11 cellular contexts compared by ENCODE assay signal in the genomic region with DNA sequence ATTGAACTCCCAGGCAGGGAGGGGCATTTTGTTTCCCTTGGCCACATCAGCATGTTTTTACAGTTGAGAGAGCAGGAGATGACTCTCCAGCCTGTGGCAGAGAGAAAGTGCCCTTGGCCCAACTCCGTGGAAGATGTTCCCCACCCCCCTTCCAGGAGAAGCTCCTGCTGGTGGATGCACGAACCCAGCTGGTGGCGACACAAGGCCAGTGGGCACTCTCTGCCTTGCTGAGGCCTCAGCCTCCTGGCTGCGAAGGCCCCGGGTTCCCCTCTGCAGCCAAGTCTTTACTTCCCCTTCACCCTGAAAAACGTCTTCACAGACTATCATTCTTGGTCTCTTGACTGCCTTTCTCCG.
A peak's percentile ranks its signal among the peaks of the same experiment; 100 is the strongest.
DNase-seq lines count a peak whose midpoint lies in the region; ATAC-seq and TF ChIP-seq lines count a peak whose summit lies in the region.
"Had no signal": no experiment of that assay in that cellular context is flagged by ENCODE, and none has a peak within 500 bp of the region (broad histone marks: within the 10 kb centered on the region; RNA-seq: fewer than 3 reads in every experiment).

No MANE protein-coding gene starts in this region.

- H3K4me1 Mint-ChIP-seq in central memory CD8-positive, alpha-beta T cell: no peaks in the 10 kb centered on the region
- no peaks in the 10 kb centered on the region for H3K4me1 Mint-ChIP-seq in activated CD4-positive, alpha-beta memory T cell treated with anti-CD3 and anti-CD28 coated beads for 36 hours (ENCODE audit: low read depth)

- H3K4me3 ChIP-seq in left lung (no peak overlapping the region), aorta (ENCODE audit: low read length in 2 of 2) (no peak overlapping the region), esophagus muscularis mucosa (no peak overlapping the region)
- H3K4me3 ChIP-seq: uterus had no signal

- H3K9me3 Mint-ChIP-seq in central memory CD8-positive, alpha-beta T cell: no peaks in the 10 kb centered on the region
- no peaks in the 10 kb centered on the region for H3K9me3 Mint-ChIP-seq in activated CD4-positive, alpha-beta memory T cell treated with anti-CD3 and anti-CD28 coated beads for 36 hours

- no peak for TF ChIP-seq EP300 in esophagus muscularis mucosa (IDR thresholded peaks at IDR 0.05)

- H3K27ac Mint-ChIP-seq in central memory CD8-positive, alpha-beta T cell (ENCODE audit: low read depth): peak overlapping the region; percentile 27
- no peak overlapping the region for H3K27ac Mint-ChIP-seq in activated CD4-positive, alpha-beta memory T cell treated with anti-CD3 and anti-CD28 coated beads for 36 hours

- H3K4me1 ChIP-seq in left lung (peaks cover 0 to 35% of the 10 kb centered on the region in 2 donors), aorta (ENCODE audit: control insufficient read depth in 1 of 2, insufficient read depth in 2 of 2, low read length in 2 of 2) (peaks cover 0 to 8% of the 10 kb centered on the region in 2 donors), esophagus muscularis mucosa (peaks cover 13 to 25% (median 19%) of the 10 kb centered on the region in 4 donors)
- H3K4me1 ChIP-seq: uterus had no signal

- H3K9me3 ChIP-seq in left lung (no peaks in the 10 kb centered on the region), aorta (ENCODE audit: control insufficient read depth, low read length) (no peaks in the 10 kb centered on the region), esophagus muscularis mucosa (no peaks in the 10 kb centered on the region)
- H3K9me3 ChIP-seq: uterus had no signal

- DNase-seq in M059J (ENCODE audit: low read depth) (peak; percentile 58), left lung (peak in 1 of 2 donors; percentile 84), aorta (peak; percentile 69 to 76), esophagus muscularis mucosa (ENCODE audit: extremely low spot score) (no peak), NCI-H345 (lab: John Stamatoyannopoulos, UW) (no peak)
- DNase-seq in central memory CD8-positive, alpha-beta T cell (ENCODE audit: low spot score in 2 of 2): no peak
- no peak for DNase-seq in activated CD4-positive, alpha-beta memory T cell treated with anti-CD3 and anti-CD28 coated beads for 36 hours
- DNase-seq: activated CD8-positive, alpha-beta memory T cell treated with anti-CD3 and anti-CD28 coated beads, Interleukin-2, amount 50 U/mL, for 48 hours; brain microvascular endothelial cell; NCI-H2029 had no signal

- intact Hi-C loops in left lung (cut with DNase I) (no loop called here), aorta (cut with DNase I) (no loop called here), esophagus muscularis mucosa (cut with DNase I) (no loop called here)
- intact Hi-C loops in activated CD4-positive, alpha-beta memory T cell treated with anti-CD3 and anti-CD28 coated beads for 36 hours (cut with micrococcal nuclease): no loop called here

- POLR2A ChIA-PET in activated CD4-positive, alpha-beta memory T cell treated with anti-CD3 and anti-CD28 coated beads for 36 hours (lab: Charles Lee): no interaction called here

- no peaks in the 10 kb centered on the region for H3K36me3 Mint-ChIP-seq in central memory CD8-positive, alpha-beta T cell (ENCODE audit: insufficient read depth)
- no peaks in the 10 kb centered on the region for H3K36me3 Mint-ChIP-seq in activated CD4-positive, alpha-beta memory T cell treated with anti-CD3 and anti-CD28 coated beads for 36 hours

- H3K27ac ChIP-seq in left lung (peak overlapping the region in 1 of 2 donors; percentile 89), aorta (ENCODE audit: low read depth in 1 of 2, low read length in 2 of 2) (peak overlapping the region in 1 of 2 donors; percentile 49), esophagus muscularis mucosa (replicated peaks in 1 of 4) (no peak overlapping the region)
- H3K27ac ChIP-seq: brain microvascular endothelial cell, uterus had no signal

- no peaks in the 10 kb centered on the region for H3K27me3 Mint-ChIP-seq in central memory CD8-positive, alpha-beta T cell
- peaks cover 11% of the 10 kb centered on the region for H3K27me3 Mint-ChIP-seq in activated CD4-positive, alpha-beta memory T cell treated with anti-CD3 and anti-CD28 coated beads for 36 hours

- CTCF ChIA-PET in activated CD4-positive, alpha-beta memory T cell treated with anti-CD3 and anti-CD28 coated beads for 36 hours (lab: Charles Lee): no interaction called here

- H3K4me3 Mint-ChIP-seq in central memory CD8-positive, alpha-beta T cell: no peak overlapping the region
- no peak overlapping the region for H3K4me3 Mint-ChIP-seq in activated CD4-positive, alpha-beta memory T cell treated with anti-CD3 and anti-CD28 coated beads for 36 hours

- WGBS in aorta, 2 donors: 8 to 15% methylated on average over 7 of the region's 7 CpGs
- 68% methylated on average over 6 of the region's 7 CpGs for WGBS in esophagus muscularis mucosa

- no peak for TF ChIP-seq POLR2A in esophagus muscularis mucosa (IDR thresholded peaks at IDR 0.05; ENCODE audit: low read depth)

- TF ChIP-seq CTCF in left lung (IDR thresholded peaks at IDR 0.05) (no peak), esophagus muscularis mucosa (IDR thresholded peaks at IDR 0.05) (no peak)

- no peak for ATAC-seq in central memory CD8-positive, alpha-beta T cell (replicated peaks; ENCODE audit: extremely low read depth, poor library complexity, severe bottlenecking)
- peak; percentile 58 for ATAC-seq in left lung
- ATAC-seq in aorta (ENCODE audit: low FRiP score): no peak

- H3K36me3 ChIP-seq in left lung (no peaks in the 10 kb centered on the region), aorta (ENCODE audit: control insufficient read depth in 1 of 2, insufficient read depth in 2 of 2, low read length in 1 of 2) (no peaks in the 10 kb centered on the region), esophagus muscularis mucosa (no peaks in the 10 kb centered on the region)
- H3K36me3 ChIP-seq: brain microvascular endothelial cell, uterus had no signal

- H3K27me3 ChIP-seq in left lung (no peaks in the 10 kb centered on the region), aorta (ENCODE audit: control insufficient read depth in 1 of 2, insufficient read depth in 2 of 2, low read length in 1 of 2) (no peaks in the 10 kb centered on the region), esophagus muscularis mucosa (no peaks in the 10 kb centered on the region)
- H3K27me3 ChIP-seq: brain microvascular endothelial cell, uterus had no signal

Comparison
In these comparisons a context has a peak if more than half of its experiments do, and no peak if none do; other contexts are left out.
1. DNase-seq: peak in M059J (single experiment) and aorta (2 of 2); none in central memory CD8-positive, alpha-beta T cell (0 of 2), esophagus muscularis mucosa (single experiment), NCI-H345 (single experiment) and activated CD4-positive, alpha-beta memory T cell treated with anti-CD3 and anti-CD28 coated beads for 36 hours (single experiment).